1 cellular context compared by ENCODE assay signal in genomic region chr15:37102315-37103021, GRCh38.
TF ChIP-seq lines count a peak whose summit lies in the region.

No MANE protein-coding gene starts in this region.

TF ChIP-seq in HCT116, 20 proteins besides CTCF, POLR2A, EP300 and RAD21 (continued from another document):
- TF ChIP-seq, protein P1, sequence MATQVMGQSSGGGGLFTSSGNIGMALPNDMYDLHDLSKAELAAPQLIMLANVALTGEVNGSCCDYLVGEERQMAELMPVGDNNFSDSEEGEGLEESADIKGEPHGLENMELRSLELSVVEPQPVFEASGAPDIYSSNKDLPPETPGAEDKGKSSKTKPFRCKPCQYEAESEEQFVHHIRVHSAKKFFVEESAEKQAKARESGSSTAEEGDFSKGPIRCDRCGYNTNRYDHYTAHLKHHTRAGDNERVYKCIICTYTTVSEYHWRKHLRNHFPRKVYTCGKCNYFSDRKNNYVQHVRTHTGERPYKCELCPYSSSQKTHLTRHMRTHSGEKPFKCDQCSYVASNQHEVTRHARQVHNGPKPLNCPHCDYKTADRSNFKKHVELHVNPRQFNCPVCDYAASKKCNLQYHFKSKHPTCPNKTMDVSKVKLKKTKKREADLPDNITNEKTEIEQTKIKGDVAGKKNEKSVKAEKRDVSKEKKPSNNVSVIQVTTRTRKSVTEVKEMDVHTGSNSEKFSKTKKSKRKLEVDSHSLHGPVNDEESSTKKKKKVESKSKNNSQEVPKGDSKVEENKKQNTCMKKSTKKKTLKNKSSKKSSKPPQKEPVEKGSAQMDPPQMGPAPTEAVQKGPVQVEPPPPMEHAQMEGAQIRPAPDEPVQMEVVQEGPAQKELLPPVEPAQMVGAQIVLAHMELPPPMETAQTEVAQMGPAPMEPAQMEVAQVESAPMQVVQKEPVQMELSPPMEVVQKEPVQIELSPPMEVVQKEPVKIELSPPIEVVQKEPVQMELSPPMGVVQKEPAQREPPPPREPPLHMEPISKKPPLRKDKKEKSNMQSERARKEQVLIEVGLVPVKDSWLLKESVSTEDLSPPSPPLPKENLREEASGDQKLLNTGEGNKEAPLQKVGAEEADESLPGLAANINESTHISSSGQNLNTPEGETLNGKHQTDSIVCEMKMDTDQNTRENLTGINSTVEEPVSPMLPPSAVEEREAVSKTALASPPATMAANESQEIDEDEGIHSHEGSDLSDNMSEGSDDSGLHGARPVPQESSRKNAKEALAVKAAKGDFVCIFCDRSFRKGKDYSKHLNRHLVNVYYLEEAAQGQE (IDR thresholded peaks at IDR 0.05; ENCODE audit: low read depth) = no peak
- TF ChIP-seq ELF1 (IDR thresholded peaks at IDR 0.05; ENCODE audit: borderline replicate concordance, low read depth) (no peak), CEBPB (IDR thresholded peaks at IDR 0.05; ENCODE audit: low read depth) (no peak), SRF (IDR thresholded peaks at IDR 0.05; ENCODE audit: low read depth) (no peak)
